ENCODE assay signal across 13 cellular contexts in genomic region chr3:148951599-148952361, GRCh38.
"Had no signal": no experiment of that assay in that cellular context is flagged by ENCODE, and none has a peak within 500 bp of the region (broad histone marks: within the 10 kb centered on the region; RNA-seq: fewer than 3 reads in every experiment).

No MANE protein-coding gene starts in this region.

- DNase-seq: activated CD4-positive, alpha-beta memory T cell treated with anti-CD3 and anti-CD28 coated beads for 36 hours; activated naive CD4-positive, alpha-beta T cell treated with anti-CD3 and anti-CD28 coated beads, Interleukin-2, amount 10 ng/mL, durations not matched to agents 7 days and 5 days; activated T-cell treated with anti-CD3 and anti-CD28 coated beads, Interleukin-2, amount 50 U/mL, for 24 hours; adrenal gland; foreskin melanocyte; heart right ventricle; naive thymus-derived CD4-positive, alpha-beta T cell; pancreas; stimulated activated naive CD8-positive, alpha-beta T cell treated with anti-CD3 and anti-CD28 coated beads, Interleukin-15, Interleukin-2, amounts not matched to agents 100 U/mL and 50 U/mL, for 24 hours; T-helper 9 cell had no signal

- H3K4me3 Mint-ChIP-seq: activated CD4-positive, alpha-beta memory T cell treated with anti-CD3 and anti-CD28 coated beads for 36 hours; activated naive CD4-positive, alpha-beta T cell treated with anti-CD3 and anti-CD28 coated beads, Interleukin-2, amount 10 ng/mL, durations not matched to agents 7 days and 5 days; activated T-cell treated with anti-CD3 and anti-CD28 coated beads, Interleukin-2, amount 50 U/mL, for 24 hours; naive thymus-derived CD4-positive, alpha-beta T cell had no signal

- H3K27ac Mint-ChIP-seq: activated CD4-positive, alpha-beta memory T cell treated with anti-CD3 and anti-CD28 coated beads for 36 hours; activated naive CD4-positive, alpha-beta T cell treated with anti-CD3 and anti-CD28 coated beads, Interleukin-2, amount 10 ng/mL, durations not matched to agents 7 days and 5 days; activated T-cell treated with anti-CD3 and anti-CD28 coated beads, Interleukin-2, amount 50 U/mL, for 24 hours; naive thymus-derived CD4-positive, alpha-beta T cell had no signal

- H3K9me3 ChIP-seq: adrenal gland, heart right ventricle, pancreas, thoracic aorta had no signal

- H3K36me3 Mint-ChIP-seq: activated CD4-positive, alpha-beta memory T cell treated with anti-CD3 and anti-CD28 coated beads for 36 hours; activated naive CD4-positive, alpha-beta T cell treated with anti-CD3 and anti-CD28 coated beads, Interleukin-2, amount 10 ng/mL, durations not matched to agents 7 days and 5 days; naive thymus-derived CD4-positive, alpha-beta T cell had no signal

- H3K9me3 Mint-ChIP-seq: activated CD4-positive, alpha-beta memory T cell treated with anti-CD3 and anti-CD28 coated beads for 36 hours; activated naive CD4-positive, alpha-beta T cell treated with anti-CD3 and anti-CD28 coated beads, Interleukin-2, amount 10 ng/mL, durations not matched to agents 7 days and 5 days; activated T-cell treated with anti-CD3 and anti-CD28 coated beads, Interleukin-2, amount 50 U/mL, for 24 hours; naive thymus-derived CD4-positive, alpha-beta T cell had no signal

- H3K4me3 ChIP-seq: adrenal gland, heart right ventricle, pancreas, skin epidermis, thoracic aorta had no signal

- H3K27ac ChIP-seq: heart right ventricle, pancreas, skin epidermis, thoracic aorta had no signal

- H3K27me3 ChIP-seq: adrenal gland, heart right ventricle, pancreas had no signal

- H3K36me3 ChIP-seq: adrenal gland, heart right ventricle, pancreas, thoracic aorta had no signal

- ATAC-seq: esophagus mucosa; heart right ventricle; naive thymus-derived CD4-positive, alpha-beta T cell; pancreas; stimulated activated naive CD8-positive, alpha-beta T cell treated with anti-CD3 and anti-CD28 coated beads, Interleukin-15, Interleukin-2, amounts not matched to agents 100 U/mL and 50 U/mL, for 24 hours had no signal

- H3K27me3 Mint-ChIP-seq: activated CD4-positive, alpha-beta memory T cell treated with anti-CD3 and anti-CD28 coated beads for 36 hours; activated T-cell treated with anti-CD3 and anti-CD28 coated beads, Interleukin-2, amount 50 U/mL, for 24 hours had no signal
